ENCODE assay signal across 1 cellular context in genomic region chr2:96265840-96266569, GRCh38.
TF ChIP-seq lines count a peak whose summit lies in the region.

Gene CIAO1, plus strand, starts transcription at chr2:96266225. Its CDS starts 126 bp downstream, at chr2:96266351.
Gene TMEM127, minus strand, starts transcription at chr2:96265997. Its CDS starts 616 bp downstream, at chr2:96265381.

TF ChIP-seq in HepG2, 621 proteins besides CTCF, POLR2A, EP300 and RAD21 (continued from another document and continues in another):
- TF ChIP-seq AKNA (CRISPR knock-in tag; IDR thresholded peaks at IDR 0.05; ENCODE audit: borderline replicate concordance) (no peak; the same call in 1 of the 2 replicates), ZFAT (CRISPR knock-in tag; conservative IDR thresholded peaks at IDR 0.05) (no peak; the same call in 1 of the 2 replicates), NR3C1 (CRISPR knock-in tag; IDR thresholded peaks at IDR 0.05) (no peak), ZSCAN9 (CRISPR knock-in tag; IDR thresholded peaks at IDR 0.05; ENCODE audit: borderline replicate concordance) (peak; percentile 95), ELF3 (CRISPR knock-in tag; IDR thresholded peaks at IDR 0.05) (peak; percentile 93), RXRB (CRISPR knock-in tag; IDR thresholded peaks at IDR 0.05; ENCODE audit: borderline replicate concordance) (peak; percentile 85), MIER3 (CRISPR knock-in tag; IDR thresholded peaks at IDR 0.05; ENCODE audit: borderline replicate concordance) (peak; percentile 98), HMGXB3 (CRISPR knock-in tag; IDR thresholded peaks at IDR 0.05; ENCODE audit: borderline replicate concordance) (peak; percentile 56), LRRFIP1 (CRISPR knock-in tag; conservative IDR thresholded peaks at IDR 0.05) (no peak), TOPORS (CRISPR knock-in tag; IDR thresholded peaks at IDR 0.05) (no peak; the same call in 1 of the 2 replicates), ETV6 (CRISPR knock-in tag; conservative IDR thresholded peaks at IDR 0.05) (no peak; the same call in none of the 2 replicates), IKZF1 (IDR thresholded peaks at IDR 0.05) (no peak), PAF1 (CRISPR knock-in tag; IDR thresholded peaks at IDR 0.05) (no peak), FOXA1 (IDR thresholded peaks at IDR 0.05) (no peak), FOXA1 (CRISPR knock-in tag; IDR thresholded peaks at IDR 0.05) (no peak; the same call in 1 of the 2 replicates), GPN1 (CRISPR knock-in tag; IDR thresholded peaks at IDR 0.05; ENCODE audit: borderline replicate concordance) (no peak; the same call in 1 of the 2 replicates), MAFK (conservative IDR thresholded peaks at IDR 0.05 in 1 of 2, IDR thresholded peaks at IDR 0.05 in 1 of 2; ENCODE audit: low read length in 2 of 2) (no peak), MAX (IDR thresholded peaks at IDR 0.05) (peak; percentile 73), GPBP1L1 (CRISPR knock-in tag; IDR thresholded peaks at IDR 0.05) (no peak), ZC3H4 (CRISPR knock-in tag; IDR thresholded peaks at IDR 0.05; ENCODE audit: borderline replicate concordance) (no peak; the same call in 1 of the 2 replicates), NFE2L2 (IDR thresholded peaks at IDR 0.05; ENCODE audit: low read length) (no peak), ZNF275 (CRISPR knock-in tag; IDR thresholded peaks at IDR 0.05; ENCODE audit: borderline replicate concordance) (peak; percentile 92; the same call in 1 of the 2 replicates), ZNF75D (CRISPR knock-in tag; IDR thresholded peaks at IDR 0.05; ENCODE audit: borderline replicate concordance) (no peak), ZNF225 (CRISPR knock-in tag; IDR thresholded peaks at IDR 0.05) (peak; percentile 85; the same call in 1 of the 2 replicates), ZNF747 (CRISPR knock-in tag; IDR thresholded peaks at IDR 0.05; ENCODE audit: borderline replicate concordance) (peak; percentile 87), ARID3A (IDR thresholded peaks at IDR 0.05; ENCODE audit: low read depth, low read length) (no peak), BORCS8-MEF2B (CRISPR knock-in tag; IDR thresholded peaks at IDR 0.05) (peak; percentile 81; the same call in 1 of the 2 replicates), ZNF367 (CRISPR knock-in tag; IDR thresholded peaks at IDR 0.05; ENCODE audit: borderline replicate concordance) (peak; percentile 62; the same call in 1 of the 2 replicates), ZKSCAN1 (IDR thresholded peaks at IDR 0.05; ENCODE audit: low read length) (no peak), FOSL2 (CRISPR knock-in tag; IDR thresholded peaks at IDR 0.05) (peak; percentile 66; the same call in 1 of the 2 replicates), ZFY (CRISPR knock-in tag; IDR thresholded peaks at IDR 0.05) (peak; percentile 99), ZNF550 (CRISPR knock-in tag; IDR thresholded peaks at IDR 0.05; ENCODE audit: borderline replicate concordance) (no peak), YY1 (IDR thresholded peaks at IDR 0.05; ENCODE audit: insufficient read depth, insufficient replicate concordance, low read depth, low read length) (peak; percentile 86), CREB3 (CRISPR knock-in tag; IDR thresholded peaks at IDR 0.05) (0 out of 2 replicates have a peak, but pooled peaks have one; percentile 76), ZMAT3 (CRISPR knock-in tag; conservative IDR thresholded peaks at IDR 0.05) (peak; percentile 85), ZNF335 (CRISPR knock-in tag; IDR thresholded peaks at IDR 0.05) (peak; percentile 90), HDAC2 (CRISPR knock-in tag; IDR thresholded peaks at IDR 0.05) (peak; percentile 81; the same call in 1 of the 2 replicates), SNAI1 (CRISPR knock-in tag; IDR thresholded peaks at IDR 0.05; ENCODE audit: borderline replicate concordance) (no peak)
